In the genomic region with DNA sequence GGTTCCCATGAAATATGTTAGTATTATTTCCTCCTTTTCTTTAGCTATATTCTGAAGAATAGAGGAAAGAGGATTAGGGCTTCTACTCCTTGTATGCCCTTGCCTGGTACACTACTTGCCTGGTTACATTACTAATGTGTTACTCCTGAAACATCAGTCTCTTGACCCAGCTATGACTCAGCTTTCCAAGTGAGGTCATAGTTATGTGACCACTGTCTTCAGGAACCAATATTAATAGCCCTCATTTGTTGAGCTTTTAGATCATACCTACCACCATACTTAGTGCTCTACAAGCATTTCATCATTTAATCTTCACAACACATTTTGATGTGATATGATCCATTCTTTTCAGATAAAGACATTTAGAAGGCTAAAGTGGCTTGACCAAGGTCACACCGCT, we compare ENCODE assay signal across 9 cellular contexts.
DNase-seq lines count a peak whose midpoint lies in the region; ATAC-seq and TF ChIP-seq lines count a peak whose summit lies in the region.
"Had no signal": no experiment of that assay in that cellular context is flagged by ENCODE, and none has a peak within 500 bp of the region (broad histone marks: within the 10 kb centered on the region; RNA-seq: fewer than 3 reads in every experiment).

No MANE protein-coding gene starts in this region.

- intact Hi-C loops in head of caudate nucleus (cut with DNase I) = no loop called here

- H3K36me3 ChIP-seq in ACC112 (ENCODE audit: insufficient read depth, low read length) = no peaks in the 10 kb centered on the region

- peak overlapping the region; percentile 73 for H3K27ac ChIP-seq in ACC112 (ENCODE audit: low read depth, low read length)
- no peak overlapping the region for H3K27ac ChIP-seq in foreskin keratinocyte

- peaks cover 32% of the 10 kb centered on the region for H3K4me1 ChIP-seq in ACC112 (ENCODE audit: control insufficient read depth, insufficient read depth, low read length, unreplicated experiment)
- H3K4me1 ChIP-seq in foreskin keratinocyte = peaks cover 37% of the 10 kb centered on the region

- no peaks in the 10 kb centered on the region for H3K27me3 ChIP-seq in ACC112 (ENCODE audit: insufficient read depth, low read length)
- H3K27me3 ChIP-seq in foreskin keratinocyte = no peaks in the 10 kb centered on the region

- DNase-seq in M059J (ENCODE audit: low read depth) (peak; percentile 95), foreskin keratinocyte (peak; percentile 72 to 88), inferior parietal cortex (ENCODE audit: extremely low spot score) (no peak), head of caudate nucleus (no peak)
- DNase-seq in activated T-cell treated with anti-CD3 and anti-CD28 coated beads, Interleukin-2, amount 50 U/mL, for 48 hours = no peak
- no peak for DNase-seq in activated CD8-positive, alpha-beta memory T cell treated with anti-CD3 and anti-CD28 coated beads, Interleukin-2, amount 50 U/mL, for 4 hours

- H3K79me2 ChIP-seq in ACC112 (ENCODE audit: control insufficient read depth, insufficient read depth, low read length, unreplicated experiment) = peaks cover 37% of the 10 kb centered on the region

- no peak overlapping the region for H2AFZ ChIP-seq in ACC112 (ENCODE audit: low read length, unreplicated experiment)

- ATAC-seq in GM21447 (IDR thresholded peaks at IDR 0.05; ENCODE audit: unreplicated experiment) = peak; percentile 59
- ATAC-seq in foreskin keratinocyte = peak; percentile 86

- no peak for TF ChIP-seq CTCF in foreskin keratinocyte (conservative IDR thresholded peaks at IDR 0.05)

- peak overlapping the region; percentile 91 for H3K4me3 ChIP-seq in ACC112 (ENCODE audit: low read depth, low read length)
- H3K4me3 ChIP-seq: lung had no signal

Comparison
In these comparisons a context has a peak if more than half of its experiments do, and no peak if none do; other contexts are left out.
1. DNase-seq: peak in M059J (single experiment) and foreskin keratinocyte (2 of 2); none in inferior parietal cortex (single experiment), head of caudate nucleus (0 of 42), activated T-cell treated with anti-CD3 and anti-CD28 coated beads, Interleukin-2, amount 50 U/mL, for 48 hours (0 of 2) and activated CD8-positive, alpha-beta memory T cell treated with anti-CD3 and anti-CD28 coated beads, Interleukin-2, amount 50 U/mL, for 4 hours (single experiment).